19 cellular contexts compared by ENCODE assay signal in the genomic region with DNA sequence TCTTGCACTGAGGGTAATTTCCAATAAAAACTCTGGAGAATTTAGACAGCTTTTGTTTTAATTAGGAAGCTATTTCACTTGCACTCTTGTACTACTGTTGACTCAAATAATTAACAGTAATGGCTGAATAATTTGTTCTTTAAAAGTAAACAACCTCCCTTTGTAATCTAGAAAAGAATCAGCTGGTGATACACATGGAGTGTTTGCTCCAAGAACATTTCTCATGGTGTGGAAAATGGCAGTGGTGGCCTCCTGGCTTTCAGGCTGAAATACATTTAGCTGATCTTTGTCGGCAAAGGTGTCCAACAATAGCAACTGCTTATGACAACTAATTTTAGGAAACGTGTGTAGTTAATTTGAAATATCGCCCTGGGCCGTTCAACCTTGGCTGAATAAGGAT.
DNase-seq lines count a peak whose midpoint lies in the region; ATAC-seq and TF ChIP-seq lines count a peak whose summit lies in the region.
"Had no signal": no experiment of that assay in that cellular context is flagged by ENCODE, and none has a peak within 500 bp of the region (broad histone marks: within the 10 kb centered on the region; RNA-seq: fewer than 3 reads in every experiment).

No MANE protein-coding gene starts in this region.

- no peak overlapping the region for H3K9ac ChIP-seq in subcutaneous abdominal adipose tissue (ENCODE audit: low read length in 5 of 5)
- H3K9ac ChIP-seq: neural progenitor cell had no signal

- no peaks in the 10 kb centered on the region for H3K36me3 Mint-ChIP-seq in activated naive CD8-positive, alpha-beta T cell treated with anti-CD3 and anti-CD28 coated beads for 36 hours
- H3K36me3 Mint-ChIP-seq: T-cell had no signal

- ATAC-seq in left lung = no peak
- ATAC-seq in GM18870 (IDR thresholded peaks at IDR 0.05; ENCODE audit: unreplicated experiment) = no peak
- ATAC-seq: T-cell had no signal

- no peak overlapping the region for H3K4me3 ChIP-seq in ascending aorta
- H3K4me3 ChIP-seq in subcutaneous abdominal adipose tissue (ENCODE audit: low read depth in 1 of 5, low read length in 5 of 5) = no peak overlapping the region
- no peak overlapping the region for H3K4me3 ChIP-seq in left lung
- H3K4me3 ChIP-seq: neural progenitor cell, spleen, tibial nerve had no signal

- TF ChIP-seq CTCF in ascending aorta (IDR thresholded peaks at IDR 0.05) = no peak
- no peak for TF ChIP-seq CTCF in left lung (IDR thresholded peaks at IDR 0.05)

- no peaks in the 10 kb centered on the region for H3K9me3 Mint-ChIP-seq in activated naive CD8-positive, alpha-beta T cell treated with anti-CD3 and anti-CD28 coated beads for 36 hours
- H3K9me3 Mint-ChIP-seq: T-cell had no signal

- no peak overlapping the region for H3K4me3 Mint-ChIP-seq in activated naive CD8-positive, alpha-beta T cell treated with anti-CD3 and anti-CD28 coated beads for 36 hours
- H3K4me3 Mint-ChIP-seq: neural progenitor cell, T-cell had no signal

- H3K9me3 ChIP-seq in ascending aorta = no peaks in the 10 kb centered on the region
- no peaks in the 10 kb centered on the region for H3K9me3 ChIP-seq in subcutaneous abdominal adipose tissue (ENCODE audit: control insufficient read depth in 5 of 5, low read length in 5 of 5)
- no peaks in the 10 kb centered on the region for H3K9me3 ChIP-seq in left lung
- H3K9me3 ChIP-seq: spleen, tibial nerve had no signal

- H3K27me3 Mint-ChIP-seq in activated naive CD8-positive, alpha-beta T cell treated with anti-CD3 and anti-CD28 coated beads for 36 hours = no peaks in the 10 kb centered on the region
- H3K27me3 Mint-ChIP-seq: T-cell had no signal

- H3K27ac ChIP-seq in ascending aorta (peak overlapping the region; percentile 47 to 79), subcutaneous abdominal adipose tissue (ENCODE audit: low read depth, low read length) (peak overlapping the region; percentile 58), left lung (peak overlapping the region in 1 of 2 donors; percentile 26)
- H3K27ac ChIP-seq: neural progenitor cell, RWPE1 had no signal

- H3K4me1 ChIP-seq in ascending aorta = peaks cover 7 to 35% of the 10 kb centered on the region in 2 donors
- peaks cover 1 to 32% (median 12%) of the 10 kb centered on the region in 5 donors for H3K4me1 ChIP-seq in subcutaneous abdominal adipose tissue (ENCODE audit: control insufficient read depth in 5 of 5, insufficient read depth in 5 of 5, low read length in 5 of 5)
- H3K4me1 ChIP-seq in left lung = peaks cover 0 to 49% of the 10 kb centered on the region in 2 donors

- H3K36me3 ChIP-seq in ascending aorta = no peaks in the 10 kb centered on the region
- peaks cover 0 to 3% (median 0%) of the 10 kb centered on the region in 5 donors for H3K36me3 ChIP-seq in subcutaneous abdominal adipose tissue (ENCODE audit: control insufficient read depth in 5 of 5, insufficient read depth in 5 of 5, low read length in 5 of 5)
- no peaks in the 10 kb centered on the region for H3K36me3 ChIP-seq in left lung
- H3K36me3 ChIP-seq: neural progenitor cell, tibial nerve had no signal

- intact Hi-C loops in ascending aorta (cut with DNase I) (no loop called here), left lung (cut with DNase I) (no loop called here)

- H3K27me3 ChIP-seq in ascending aorta (no peaks in the 10 kb centered on the region), subcutaneous abdominal adipose tissue (ENCODE audit: control insufficient read depth in 5 of 5, insufficient read depth in 4 of 5, low read length in 5 of 5) (no peaks in the 10 kb centered on the region), left lung (no peaks in the 10 kb centered on the region)
- H3K27me3 ChIP-seq: neural progenitor cell, spleen, tibial nerve had no signal

- no peaks in the 10 kb centered on the region for H3K4me1 Mint-ChIP-seq in activated naive CD8-positive, alpha-beta T cell treated with anti-CD3 and anti-CD28 coated beads for 36 hours

- DNase-seq in NCI-H345 (lab: John Stamatoyannopoulos, UW) (peak; percentile 29), NCI-H345 treated with DMSO at 0.1 percent for 48 hours (lab: John Stamatoyannopoulos, UW; ENCODE audit: unreplicated experiment) (no peak), NCI-H146 (lab: John Stamatoyannopoulos, UW) (peak; percentile 77), ascending aorta (ENCODE audit: low spot score in 2 of 2) (no peak), left lung (no peak)
- DNase-seq in activated naive CD8-positive, alpha-beta T cell treated with anti-CD3 and anti-CD28 coated beads for 36 hours = no peak
- DNase-seq: activated CD4-positive, alpha-beta T cell treated with anti-CD3 and anti-CD28 coated beads, Interleukin-2, amount 50 U/mL, for 1 hour; anterior cingulate cortex; DMS79 treated with DMSO at 0.1 percent for 48 hours; effector CD8-positive, alpha-beta T cell; midbrain; NCI-H2171 treated with DMSO at 0.1 percent for 48 hours; spleen; T-cell had no signal

- no peak overlapping the region for H3K27ac Mint-ChIP-seq in activated naive CD8-positive, alpha-beta T cell treated with anti-CD3 and anti-CD28 coated beads for 36 hours
- H3K27ac Mint-ChIP-seq: neural progenitor cell, T-cell had no signal

Comparison
In these comparisons a context has a peak if more than half of its experiments do, and no peak if none do; other contexts are left out.
1. DNase-seq: peak in NCI-H345 (single experiment) and NCI-H146 (single experiment); none in NCI-H345 treated with DMSO at 0.1 percent for 48 hours (single experiment), ascending aorta (0 of 2), left lung (0 of 2) and activated naive CD8-positive, alpha-beta T cell treated with anti-CD3 and anti-CD28 coated beads for 36 hours (single experiment).